Comparison of ENCODE assay signal across 14 cellular contexts in genomic region chr19:55027472-55028337, GRCh38. TPM values are rescaled to one million over a fixed set of nuclear protein-coding genes. Genes with fewer than 3 reads are reported as not detected.
DNase-seq lines count a peak whose midpoint lies in the region; ATAC-seq and TF ChIP-seq lines count a peak whose summit lies in the region.
"Had no signal": no experiment of that assay in that cellular context is flagged by ENCODE, and none has a peak within 500 bp of the region (broad histone marks: within the 10 kb centered on the region; RNA-seq: fewer than 3 reads in every experiment).

No MANE protein-coding gene starts in this region.

- peaks cover 6% of the 10 kb centered on the region for H3K9me3 ChIP-seq in MG63
- peaks cover 8% of the 10 kb centered on the region; the same call in 1 of the 2 replicates for H3K9me3 ChIP-seq in SU-DHL-6 (ENCODE audit: insufficient read depth, low read length)
- H3K9me3 ChIP-seq in neutrophil, result no peaks in the 10 kb centered on the region
- H3K9me3 ChIP-seq: thoracic aorta had no signal

- peaks cover 30% of the 10 kb centered on the region for H3K9me3 Mint-ChIP-seq in activated CD4-positive, alpha-beta T cell treated with anti-CD3 and anti-CD28 coated beads, Interleukin-2, amount 10 ng/mL, durations not matched to agents 7 days and 5 days

- H3K36me3 Mint-ChIP-seq in activated CD4-positive, alpha-beta T cell treated with anti-CD3 and anti-CD28 coated beads, Interleukin-2, amount 10 ng/mL, durations not matched to agents 7 days and 5 days (ENCODE audit: low read depth), result peaks cover 28% of the 10 kb centered on the region

- H2AFZ ChIP-seq in SU-DHL-6 (ENCODE audit: low read depth, low read length, severe bottlenecking), result no peak overlapping the region

- H3K9ac ChIP-seq in SU-DHL-6 (ENCODE audit: low read length), result no peak overlapping the region

- H3K79me2 ChIP-seq in SU-DHL-6 (ENCODE audit: insufficient read depth, low read length), result peaks cover 57% of the 10 kb centered on the region

- H3K4me2 ChIP-seq in SU-DHL-6 (ENCODE audit: low read depth, low read length, poor library complexity, severe bottlenecking), result no peak overlapping the region

- POLR2A ChIA-PET in activated CD4-positive, alpha-beta T cell treated with anti-CD3 and anti-CD28 coated beads, Interleukin-2, amount 10 ng/mL, durations not matched to agents 7 days and 5 days (lab: Charles Lee), result no interaction called here

- no peak for ATAC-seq in GM18520 (IDR thresholded peaks at IDR 0.05; ENCODE audit: unreplicated experiment)
- no peak for ATAC-seq in HG03135 (IDR thresholded peaks at IDR 0.05; ENCODE audit: unreplicated experiment)
- no peak for ATAC-seq in HG03280 (IDR thresholded peaks at IDR 0.05; ENCODE audit: unreplicated experiment)
- ATAC-seq: sciatic nerve had no signal

- TF ChIP-seq CTCF in SU-DHL-6 (IDR thresholded peaks at IDR 0.05; ENCODE audit: insufficient read depth, low read length, poor library complexity, severe bottlenecking) (no peak), neutrophil (IDR thresholded peaks at IDR 0.05) (no peak)

- H3K36me3 ChIP-seq in MG63, result no peaks in the 10 kb centered on the region
- 0 out of 2 replicates have a peak, but pooled peaks cover 3% of the 10 kb centered on the region for H3K36me3 ChIP-seq in SU-DHL-6 (ENCODE audit: low read length)
- H3K36me3 ChIP-seq in neutrophil, result no peaks in the 10 kb centered on the region
- H3K36me3 ChIP-seq: cardiac muscle cell, thoracic aorta had no signal

- H4K20me1 ChIP-seq in SU-DHL-6 (ENCODE audit: low read depth, low read length), result no peaks in the 10 kb centered on the region

- H3K4me1 Mint-ChIP-seq in activated CD4-positive, alpha-beta T cell treated with anti-CD3 and anti-CD28 coated beads, Interleukin-2, amount 10 ng/mL, durations not matched to agents 7 days and 5 days, result peaks cover 9% of the 10 kb centered on the region

- H3K27me3 Mint-ChIP-seq in activated CD4-positive, alpha-beta T cell treated with anti-CD3 and anti-CD28 coated beads, Interleukin-2, amount 10 ng/mL, durations not matched to agents 7 days and 5 days, result no peaks in the 10 kb centered on the region

- no peak overlapping the region for H3K4me3 Mint-ChIP-seq in activated CD4-positive, alpha-beta T cell treated with anti-CD3 and anti-CD28 coated beads, Interleukin-2, amount 10 ng/mL, durations not matched to agents 7 days and 5 days

- H3K27me3 ChIP-seq in MG63, result no peaks in the 10 kb centered on the region
- no peaks in the 10 kb centered on the region for H3K27me3 ChIP-seq in SU-DHL-6 (ENCODE audit: low read length)
- no peaks in the 10 kb centered on the region for H3K27me3 ChIP-seq in neutrophil
- H3K27me3 ChIP-seq: cardiac muscle cell had no signal

- H3K27ac ChIP-seq in SU-DHL-6 (ENCODE audit: low read depth, low read length) (peak overlapping the region; percentile 68), neutrophil (peak overlapping the region; percentile 20)
- H3K27ac ChIP-seq: cardiac muscle cell, thoracic aorta had no signal

- DNase-seq in activated CD4-positive, alpha-beta T cell treated with anti-CD3 and anti-CD28 coated beads, Interleukin-2, amount 10 ng/mL, durations not matched to agents 7 days and 5 days, result no peak
- DNase-seq in activated CD4-positive, alpha-beta T cell treated with anti-CD3 and anti-CD28 coated beads, Interleukin-2, amount 50 U/mL, for 1 hour, result no peak
- peak; percentile 40 for DNase-seq in MG63
- DNase-seq: activated CD4-positive, CD25-positive, alpha-beta regulatory T cell treated with anti-CD3 and anti-CD28 coated beads, Interleukin-2, amount 50 U/mL, for 72 hours; activated gamma-delta T cell; NCI-H1436 treated with DMSO at 0.1 percent for 48 hours had no signal

- peak overlapping the region; percentile 46 for H3K27ac Mint-ChIP-seq in activated CD4-positive, alpha-beta T cell treated with anti-CD3 and anti-CD28 coated beads, Interleukin-2, amount 10 ng/mL, durations not matched to agents 7 days and 5 days

- peak overlapping the region; percentile 86 for H3K4me3 ChIP-seq in MG63
- no peak overlapping the region for H3K4me3 ChIP-seq in SU-DHL-6 (ENCODE audit: insufficient read depth, low read length, poor library complexity, severe bottlenecking)
- no peak overlapping the region for H3K4me3 ChIP-seq in neutrophil (ENCODE audit: low read depth in 1 of 2, low read length in 1 of 2)
- H3K4me3 ChIP-seq: cardiac muscle cell, thoracic aorta had no signal

- H3K4me1 ChIP-seq in neutrophil (ENCODE audit: control insufficient read depth in 1 of 2, insufficient read depth in 1 of 2, low read depth in 1 of 2, low read length in 1 of 2), result peaks cover 10 to 12% of the 10 kb centered on the region in 2 experiments

- H3K9me2 ChIP-seq in SU-DHL-6 (replicated peaks; ENCODE audit: insufficient read depth, low read length), result no peaks in the 10 kb centered on the region

- CTCF ChIA-PET in activated CD4-positive, alpha-beta T cell treated with anti-CD3 and anti-CD28 coated beads, Interleukin-2, amount 10 ng/mL, durations not matched to agents 7 days and 5 days (lab: Charles Lee), result interaction anchor here (0.6 to 1.2 kb wide), 3 partner anchors 12 to 146 kb away, joined by 3 to 4 read pairs (median 3); no protein-coding TSS in a partner anchor

- peaks cover 29% of the 10 kb centered on the region for H3F3A ChIP-seq in SU-DHL-6 (ENCODE audit: insufficient read depth)

RNA-seq across cellular contexts. Expression of gene GP6, which starts 10.4 kb away (rescaled TPM):
- under 1 TPM; 0.19 to 0.52 TPM for total RNA-seq in activated CD4-positive, alpha-beta T cell treated with anti-CD3 and anti-CD28 coated beads, Interleukin-2, amount 10 ng/mL, durations not matched to agents 7 days and 5 days
- not detected in 2 replicates for total RNA-seq in MG63 (2014; rRNA removed; shearing (Covaris generic); ENCODE audit: low replicate concordance)
- total RNA-seq: thoracic aorta had no signal

RNA-seq across cellular contexts. Expression of gene RDH13, which starts 35.2 kb away (rescaled TPM):
- 10 to 100 TPM; 15.0 to 15.6 TPM for total RNA-seq in activated CD4-positive, alpha-beta T cell treated with anti-CD3 and anti-CD28 coated beads, Interleukin-2, amount 10 ng/mL, durations not matched to agents 7 days and 5 days
- total RNA-seq in MG63 (2014; rRNA removed; shearing (Covaris generic); ENCODE audit: low replicate concordance), result 17.9 and 23.8 TPM in 2 replicates

RNA-seq across cellular contexts. Expression of gene EPS8L1, which starts 48.0 kb away (rescaled TPM):
- 1 to 10 TPM; 3.2 to 5.5 TPM for total RNA-seq in activated CD4-positive, alpha-beta T cell treated with anti-CD3 and anti-CD28 coated beads, Interleukin-2, amount 10 ng/mL, durations not matched to agents 7 days and 5 days
- 1.1 TPM in 1 of 2 replicates, not detected in the other for total RNA-seq in MG63 (2014; rRNA removed; shearing (Covaris generic); ENCODE audit: low replicate concordance)
